In genomic region chr9:33719581-33720374, GRCh38 we compare ENCODE assay signal across 8 cellular contexts.
DNase-seq lines count a peak whose midpoint lies in the region; FAIRE-seq and TF ChIP-seq lines count a peak whose summit lies in the region.

No MANE protein-coding gene starts in this region.

- H3K27ac ChIP-seq in small intestine (ENCODE audit: low read depth in 1 of 2, low read length in 1 of 2) (no peak overlapping the region), tibial nerve (no peak overlapping the region)

- H3K4me3 ChIP-seq in fibroblast of mammary gland (ENCODE audit: control insufficient read depth, low read depth, low read length): no peak overlapping the region
- H3K4me3 ChIP-seq in small intestine (ENCODE audit: low read depth in 1 of 2, low read length in 2 of 2): no peak overlapping the region
- H3K4me3 ChIP-seq in tibial nerve: no peak overlapping the region

- TF ChIP-seq POLR2A in tibial nerve (IDR thresholded peaks at IDR 0.05): no peak

- H3K4me1 ChIP-seq in small intestine (ENCODE audit: control insufficient read depth in 2 of 2, insufficient read depth in 1 of 2, low read depth in 1 of 2, low read length in 1 of 2): no peaks in the 10 kb centered on the region
- H3K4me1 ChIP-seq in tibial nerve: peaks cover 0 to 16% (median 2%) of the 10 kb centered on the region in 4 donors

- H3K27me3 ChIP-seq in small intestine (ENCODE audit: control insufficient read depth in 2 of 2, insufficient read depth in 2 of 2, low read length in 2 of 2): peaks cover 0 to 2% of the 10 kb centered on the region in 2 donors
- no peaks in the 10 kb centered on the region for H3K27me3 ChIP-seq in tibial nerve

- no peak for FAIRE-seq in small intestine (lab: Jason Lieb, UNC)

- DNase-seq in SHP77 (lab: John Stamatoyannopoulos, UW) (peak; percentile 21 to 37), SHP77 treated with DMSO at 0.1 percent for 48 hours (lab: John Stamatoyannopoulos, UW) (no peak), NAMALWA (ENCODE audit: low spot score) (peak; percentile 59), fibroblast of mammary gland (ENCODE audit: low read depth) (peak; percentile 3), small intestine (peak; percentile 31), tibial nerve (ENCODE audit: low spot score in 2 of 2) (no peak), NCI-H128 (lab: John Stamatoyannopoulos, UW; ENCODE audit: unreplicated experiment) (no peak)
- peak; percentile 21 for DNase-seq in activated CD4-positive, alpha-beta T cell treated with anti-CD3 and anti-CD28 coated beads, Interleukin-2, amount 50 U/mL, for 1 hour

- TF ChIP-seq EP300 in tibial nerve (IDR thresholded peaks at IDR 0.05): no peak

- TF ChIP-seq CTCF in fibroblast of mammary gland (conservative IDR thresholded peaks at IDR 0.05; ENCODE audit: control insufficient read depth, insufficient read depth, low read depth, low read length) (peak; percentile 47), tibial nerve (IDR thresholded peaks at IDR 0.05) (peak in 2 of 5 experiments; percentile 4 to 32)

- no peaks in the 10 kb centered on the region for H3K36me3 ChIP-seq in small intestine (ENCODE audit: control insufficient read depth in 2 of 2, insufficient read depth in 2 of 2, low read length in 2 of 2)
- no peaks in the 10 kb centered on the region for H3K36me3 ChIP-seq in tibial nerve

- H3K9me3 ChIP-seq in small intestine (ENCODE audit: control insufficient read depth, low read depth) (no peaks in the 10 kb centered on the region), tibial nerve (peaks cover 0 to 4% (median 0%) of the 10 kb centered on the region in 4 donors)

- 28 to 42% (median 30%) methylated on average over 18 to 19 of the region's 19 CpGs for WGBS in small intestine, 3 donors
- WGBS in tibial nerve, 2 donors: 53 to 56% methylated on average over 19 of the region's 19 CpGs

Comparison
In these comparisons a context has a peak if more than half of its experiments do, and no peak if none do; other contexts are left out.
1. DNase-seq: peak in SHP77 (2 of 2), NAMALWA (single experiment), activated CD4-positive, alpha-beta T cell treated with anti-CD3 and anti-CD28 coated beads, Interleukin-2, amount 50 U/mL, for 1 hour (single experiment), fibroblast of mammary gland (single experiment) and small intestine (single experiment); none in SHP77 treated with DMSO at 0.1 percent for 48 hours (single experiment), tibial nerve (0 of 2) and NCI-H128 (single experiment).